19 cellular contexts compared by ENCODE assay signal in the genomic region with DNA sequence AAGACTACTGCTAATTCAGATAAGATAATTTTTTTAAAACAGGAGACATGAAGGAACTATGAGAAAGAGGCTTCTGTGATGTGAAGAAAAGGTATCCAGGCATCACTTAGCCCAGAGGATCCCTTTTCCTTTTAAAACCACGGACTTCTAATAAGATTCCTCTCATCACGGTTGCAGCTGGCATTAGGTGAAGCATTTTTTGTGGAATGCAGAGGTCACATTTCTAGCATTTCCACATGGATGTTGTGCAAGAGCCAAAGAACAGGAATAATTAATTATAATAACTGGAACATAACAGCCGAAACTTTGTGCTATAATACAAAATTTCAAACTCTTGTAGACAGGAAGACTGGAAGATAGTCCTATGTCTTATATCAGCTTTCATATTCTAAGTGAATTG.
"Had no signal": no experiment of that assay in that cellular context is flagged by ENCODE, and none has a peak within 500 bp of the region (broad histone marks: within the 10 kb centered on the region; RNA-seq: fewer than 3 reads in every experiment).

No MANE protein-coding gene starts in this region.

- H3K36me3 Mint-ChIP-seq: natural killer cell had no signal

- H3K27ac Mint-ChIP-seq: activated naive CD4-positive, alpha-beta T cell treated with anti-CD3 and anti-CD28 coated beads for 36 hours; activated naive CD8-positive, alpha-beta T cell treated with anti-CD3 and anti-CD28 coated beads, Interleukin-2, amount 50 U/mL, for 24 hours; activated T-helper 17 cell treated with anti-CD3 and anti-CD28 coated beads, Interleukin-2, amount 50 U/mL, for 72 hours; natural killer cell had no signal

- DNase-seq: activated CD4-positive, CD25-positive, alpha-beta regulatory T cell treated with anti-CD3 and anti-CD28 coated beads, Interleukin-2, amount 50 U/mL, for 72 hours; activated naive CD4-positive, alpha-beta T cell treated with anti-CD3 and anti-CD28 coated beads for 36 hours; activated naive CD8-positive, alpha-beta T cell treated with anti-CD3 and anti-CD28 coated beads, Interleukin-2, amount 50 U/mL, for 24 hours; brain microvascular endothelial cell; erythroblast; head of caudate nucleus; mesendoderm; natural killer cell; retina; stimulated activated CD4-positive, alpha-beta T cell treated with anti-CD3 and anti-CD28 coated beads, Interleukin-15, amount 100 ng/mL, for 24 hours; stimulated activated CD4-positive, alpha-beta T cell treated with anti-CD3 and anti-CD28 coated beads, Interleukin-4, amount 100 ng/mL, for 4 hours; stimulated activated CD8-positive, alpha-beta memory T cell treated with anti-CD3 and anti-CD28 coated beads, Interleukin-4, amount 100 ng/mL, for 48 hours; stimulated activated naive CD8-positive, alpha-beta T cell treated with anti-CD3 and anti-CD28 coated beads, Interleukin-15, Interleukin-2, amounts not matched to agents 100 U/mL and 50 U/mL, for 24 hours; T-helper 1 cell; T1000; transverse colon had no signal

- ATAC-seq: activated naive CD8-positive, alpha-beta T cell treated with anti-CD3 and anti-CD28 coated beads, Interleukin-2, amount 50 U/mL, for 24 hours; activated T-helper 17 cell treated with anti-CD3 and anti-CD28 coated beads, Interleukin-2, amount 50 U/mL, for 72 hours; natural killer cell; stimulated activated naive CD8-positive, alpha-beta T cell treated with anti-CD3 and anti-CD28 coated beads, Interleukin-15, Interleukin-2, amounts not matched to agents 100 U/mL and 50 U/mL, for 24 hours had no signal

- H3K27me3 Mint-ChIP-seq: activated naive CD8-positive, alpha-beta T cell treated with anti-CD3 and anti-CD28 coated beads, Interleukin-2, amount 50 U/mL, for 24 hours had no signal

- H3K4me3 Mint-ChIP-seq: activated naive CD4-positive, alpha-beta T cell treated with anti-CD3 and anti-CD28 coated beads for 36 hours; activated naive CD8-positive, alpha-beta T cell treated with anti-CD3 and anti-CD28 coated beads, Interleukin-2, amount 50 U/mL, for 24 hours; activated T-helper 17 cell treated with anti-CD3 and anti-CD28 coated beads, Interleukin-2, amount 50 U/mL, for 72 hours; natural killer cell had no signal

- H3K27ac ChIP-seq: brain microvascular endothelial cell, neutrophil, skin epidermis, transverse colon had no signal

- H3K9me3 Mint-ChIP-seq: activated naive CD4-positive, alpha-beta T cell treated with anti-CD3 and anti-CD28 coated beads for 36 hours; activated naive CD8-positive, alpha-beta T cell treated with anti-CD3 and anti-CD28 coated beads, Interleukin-2, amount 50 U/mL, for 24 hours; activated T-helper 17 cell treated with anti-CD3 and anti-CD28 coated beads, Interleukin-2, amount 50 U/mL, for 72 hours; natural killer cell had no signal

- H3K4me3 ChIP-seq: skin epidermis, transverse colon had no signal
